In genomic region chr9:110049699-110050450, GRCh38 we compare ENCODE assay signal across 8 cellular contexts.
DNase-seq lines count a peak whose midpoint lies in the region; ATAC-seq and TF ChIP-seq lines count a peak whose summit lies in the region.

No MANE protein-coding gene starts in this region.

- CTCF ChIA-PET in activated CD4-positive, alpha-beta T cell treated with anti-CD3 and anti-CD28 coated beads for 36 hours (lab: Charles Lee): interaction anchor here (0.7 to 1.5 kb wide), 7 partner anchors 20 to 623 kb away, joined by 3 to 6 read pairs (median 3); no protein-coding TSS in a partner anchor

- POLR2A ChIA-PET in activated CD4-positive, alpha-beta T cell treated with anti-CD3 and anti-CD28 coated beads for 36 hours (lab: Charles Lee): interaction anchor here (1.1 kb wide), 1 partner anchor 114 kb away, joined by 4 read pairs; no protein-coding TSS in a partner anchor

- H3K27ac Mint-ChIP-seq in activated CD4-positive, alpha-beta T cell treated with anti-CD3 and anti-CD28 coated beads for 36 hours: peak overlapping the region; percentile 40

- peak overlapping the region; percentile 87 for H3K4me3 Mint-ChIP-seq in activated CD4-positive, alpha-beta T cell treated with anti-CD3 and anti-CD28 coated beads for 36 hours

- no peak for TF ChIP-seq POLR2A in NB4 (IDR thresholded peaks at IDR 0.05; ENCODE audit: extremely low read depth, insufficient read length)

- H3K27me3 Mint-ChIP-seq in activated CD4-positive, alpha-beta T cell treated with anti-CD3 and anti-CD28 coated beads for 36 hours: peaks cover 10% of the 10 kb centered on the region

- H3K36me3 Mint-ChIP-seq in activated CD4-positive, alpha-beta T cell treated with anti-CD3 and anti-CD28 coated beads for 36 hours (ENCODE audit: low read depth): peaks cover 12% of the 10 kb centered on the region

- H3K4me1 ChIP-seq in left ventricle myocardium inferior: peaks cover 79% of the 10 kb centered on the region

- H3K27ac ChIP-seq in left ventricle myocardium inferior (replicated peaks): peak overlapping the region; percentile 91

- H3K9me3 ChIP-seq in left ventricle myocardium inferior (replicated peaks): no peaks in the 10 kb centered on the region

- DNase-seq in activated CD4-positive, alpha-beta T cell treated with anti-CD3 and anti-CD28 coated beads for 36 hours: peak; percentile 50
- no peak for DNase-seq in activated CD4-positive, alpha-beta T cell treated with anti-CD3 and anti-CD28 coated beads for 1 hour
- DNase-seq in NB4 (ENCODE audit: low read depth) (peak; percentile 58), left ventricle myocardium inferior (peak; percentile 44), retinal pigment epithelial cell (ENCODE audit: low read depth) (no peak)
- DNase-seq in activated naive CD4-positive, alpha-beta T cell treated with anti-CD3 and anti-CD28 coated beads, Interleukin-2, amount 50 U/mL, for 16 hours: peak; percentile 18

- peak; percentile 22 for ATAC-seq in activated CD4-positive, alpha-beta T cell treated with anti-CD3 and anti-CD28 coated beads for 36 hours
- ATAC-seq in HG03039 (IDR thresholded peaks at IDR 0.05; ENCODE audit: unreplicated experiment) (no peak), HG03139 (IDR thresholded peaks at IDR 0.05; ENCODE audit: unreplicated experiment) (no peak)

- H3K4me1 Mint-ChIP-seq in activated CD4-positive, alpha-beta T cell treated with anti-CD3 and anti-CD28 coated beads for 36 hours: peaks cover 36% of the 10 kb centered on the region

- H3K4me3 ChIP-seq in NB4 (ENCODE audit: low read depth, low read length): peak overlapping the region; percentile 86
- H3K4me3 ChIP-seq in left ventricle myocardium inferior: peak overlapping the region; percentile 87
- peak overlapping the region; percentile 92 for H3K4me3 ChIP-seq in retinal pigment epithelial cell (ENCODE audit: low read length)

- no peaks in the 10 kb centered on the region for H3K27me3 ChIP-seq in left ventricle myocardium inferior (ENCODE audit: low read depth)

- no peaks in the 10 kb centered on the region for H3K9me3 Mint-ChIP-seq in activated CD4-positive, alpha-beta T cell treated with anti-CD3 and anti-CD28 coated beads for 36 hours (ENCODE audit: low read depth)

- peaks cover 4% of the 10 kb centered on the region for H3K36me3 ChIP-seq in left ventricle myocardium inferior

- TF ChIP-seq CTCF in NB4 (IDR thresholded peaks at IDR 0.05; ENCODE audit: low read depth, low read length): no peak
- no peak for TF ChIP-seq CTCF in left ventricle myocardium inferior (IDR thresholded peaks at IDR 0.05; ENCODE audit: borderline replicate concordance)
- no peak for TF ChIP-seq CTCF in retinal pigment epithelial cell (conservative IDR thresholded peaks at IDR 0.05; ENCODE audit: low read depth, low read length)

- intact Hi-C loops in activated CD4-positive, alpha-beta T cell treated with anti-CD3 and anti-CD28 coated beads for 36 hours (cut with DNase I, micrococcal nuclease): loop anchor here (1.0 to 10.0 kb wide), 5 partner anchors 52 to 575 kb away; no protein-coding TSS in a partner anchor
- intact Hi-C loops in left ventricle myocardium inferior (cut with micrococcal nuclease): loop anchor here (10.0 kb wide), 1 partner anchor 145 kb away; no protein-coding TSS in a partner anchor

Comparison
In these comparisons a context has a peak if more than half of its experiments do, and no peak if none do; other contexts are left out.
1. DNase-seq: peak in activated CD4-positive, alpha-beta T cell treated with anti-CD3 and anti-CD28 coated beads for 36 hours (single experiment), NB4 (single experiment), activated naive CD4-positive, alpha-beta T cell treated with anti-CD3 and anti-CD28 coated beads, Interleukin-2, amount 50 U/mL, for 16 hours (single experiment) and left ventricle myocardium inferior (single experiment); none in activated CD4-positive, alpha-beta T cell treated with anti-CD3 and anti-CD28 coated beads for 1 hour (single experiment) and retinal pigment epithelial cell (single experiment).
2. Peak in every context shown above with its lines, with median percentiles within 50 percentile points of each other: H3K4me3 ChIP-seq.